Comparison of ENCODE assay signal across 7 cellular contexts in genomic region chr6:83192871-83193746, GRCh38. TPM values are rescaled to one million over a fixed set of nuclear protein-coding genes. Genes with fewer than 3 reads are reported as not detected.
DNase-seq lines count a peak whose midpoint lies in the region; ATAC-seq and TF ChIP-seq lines count a peak whose summit lies in the region.

Gene PGM3 (minus strand): TSS chr6:83193265. CDS start chr6:83191012, 2,253 bp downstream.
Gene RWDD2A (plus strand): TSS chr6:83193357. CDS start chr6:83194452, 1,095 bp downstream.

- peak within 1 kb of the TSS; percentile 97 for H2AFZ ChIP-seq in hepatocyte

- H3K9me3 ChIP-seq in hepatocyte (ENCODE audit: low read depth): no peaks in the 10 kb centered on the region

- under 1% methylated on average over 85 of the region's 88 CpGs for WGBS in hepatocyte (ENCODE audit: low lambda C conversion rate, missing lambda C conversion rate)

- H3K4me2 ChIP-seq in hepatocyte: peak within 1 kb of the TSS; percentile 98

- H3K4me3 ChIP-seq in astrocyte of the cerebellum (ENCODE audit: low read depth, low read length) (peak within 1 kb of the TSS; percentile 90), hepatocyte (peak within 1 kb of the TSS; percentile 89)

- DNase-seq in NCI-H187 (lab: John Stamatoyannopoulos, UW) (peak; percentile 70 to 77), T-helper 9 cell (peak; percentile 89), astrocyte of the cerebellum (ENCODE audit: low read depth) (peak; percentile 52), hepatocyte (ENCODE audit: low spot score) (peak; percentile 96), retina (peak; percentile 96)

- peaks cover 23% of the 10 kb centered on the region for H3K4me1 ChIP-seq in hepatocyte (ENCODE audit: insufficient read depth)

- no peaks in the 10 kb centered on the region for H3K36me3 ChIP-seq in hepatocyte (replicated peaks; ENCODE audit: insufficient read depth, low read depth)

- peaks cover 52% of the 10 kb centered on the region for H3K79me2 ChIP-seq in hepatocyte

- no peak for TF ChIP-seq CTCF in astrocyte of the cerebellum (IDR thresholded peaks at IDR 0.05; ENCODE audit: low read depth, low read length, missing control alignments)
- no peak for TF ChIP-seq CTCF in hepatocyte (IDR thresholded peaks at IDR 0.05; ENCODE audit: poor library complexity)

- no peaks in the 10 kb centered on the region for H3K27me3 ChIP-seq in hepatocyte

- H4K20me1 ChIP-seq in hepatocyte (ENCODE audit: insufficient read depth, poor library complexity, severe bottlenecking): peaks cover 14% of the 10 kb centered on the region

- no peaks in the 10 kb centered on the region for H3K9me2 ChIP-seq in hepatocyte (replicated peaks; ENCODE audit: insufficient read depth)

- ATAC-seq in GM18508 (IDR thresholded peaks at IDR 0.05; ENCODE audit: insufficient read depth, unreplicated experiment) (peak; percentile 91), HG02938 (IDR thresholded peaks at IDR 0.05; ENCODE audit: unreplicated experiment) (peak; percentile 96)

- in situ Hi-C loops in astrocyte of the cerebellum (cut with HindIII; ENCODE audit: low sequenced_read_pairs): no loop called here

- peak within 1 kb of the TSS; percentile 97 for H3K27ac ChIP-seq in hepatocyte

RNA-seq across cellular contexts. Expression of gene PGM3, which starts in this region (rescaled TPM):
- total RNA-seq in hepatocyte: 92.8 and 106 TPM in 2 replicates
- 83.4 and 94.9 TPM in 2 replicates for polyA plus RNA-seq in hepatocyte

RNA-seq across cellular contexts. Expression of gene RWDD2A, which starts in this region (rescaled TPM):
- total RNA-seq in hepatocyte: 6.2 and 6.5 TPM in 2 replicates
- polyA plus RNA-seq in hepatocyte: 4.7 and 5.4 TPM in 2 replicates

Comparison
In these comparisons a context has a peak if more than half of its experiments do, and no peak if none do; other contexts are left out.
1. Peak in every context shown above with its lines: DNase-seq, ATAC-seq, H3K4me3 ChIP-seq and H3K27ac ChIP-seq.